1 cellular context compared by ENCODE assay signal in the genomic region with DNA sequence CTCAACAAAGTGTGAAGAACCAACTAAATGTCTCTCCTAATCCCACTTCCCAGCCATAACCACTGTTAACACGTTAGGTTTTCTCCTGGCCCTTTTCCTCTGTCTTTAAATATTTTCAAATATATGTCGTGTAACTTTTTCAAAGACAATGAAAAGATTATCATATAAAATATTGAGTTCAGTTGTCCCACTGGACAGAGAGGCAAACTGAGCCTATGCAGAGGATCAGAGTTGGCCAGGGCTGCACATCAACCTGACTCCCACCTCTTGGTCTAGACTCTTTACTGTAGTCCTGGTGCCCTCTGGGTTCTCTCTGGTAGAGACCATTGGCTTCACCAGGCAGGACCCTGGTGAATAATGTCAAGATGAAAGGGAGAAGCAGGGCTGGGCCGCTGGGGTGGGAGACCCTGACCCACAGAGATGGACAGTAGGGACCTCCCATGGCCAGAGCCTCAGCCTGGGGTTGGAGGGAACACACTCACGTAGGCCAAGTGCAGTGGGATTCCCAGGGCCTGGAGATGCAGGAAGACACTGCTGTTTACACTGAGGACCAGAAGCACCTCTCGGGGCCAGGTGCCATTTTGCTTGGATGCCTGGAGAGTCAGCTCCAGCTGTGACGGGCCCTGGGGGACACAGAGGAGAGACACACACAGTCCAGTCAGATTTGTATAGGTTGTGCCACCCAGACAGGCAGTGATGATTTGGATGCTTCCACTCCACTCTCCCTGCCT.
TF ChIP-seq lines count a peak whose summit lies in the region.

No MANE protein-coding gene starts in this region.

TF ChIP-seq in endothelial cell of umbilical vein, 7 proteins besides CTCF, POLR2A, EP300 and RAD21:
- TF ChIP-seq EZH2 (IDR thresholded peaks at IDR 0.05; ENCODE audit: borderline replicate concordance, low read depth, low read length, severe bottlenecking) (no peak), MAX (IDR thresholded peaks at IDR 0.05; ENCODE audit: insufficient read depth, insufficient read length) (no peak), FOS (IDR thresholded peaks at IDR 0.05; ENCODE audit: borderline replicate concordance, insufficient read depth, low read length) (no peak), GATA2 (IDR thresholded peaks at IDR 0.05; ENCODE audit: insufficient read depth, insufficient read length, low read depth, low read length) (no peak), POLR2AphosphoS5 (IDR thresholded peaks at IDR 0.05; ENCODE audit: insufficient read depth, low read depth, low read length) (no peak), JUN (IDR thresholded peaks at IDR 0.05; ENCODE audit: borderline replicate concordance, insufficient read depth, insufficient read length, low read depth) (no peak)
